Comparison of ENCODE assay signal across 1 cellular context in genomic region chr2:219229375-219230200, GRCh38.
TF ChIP-seq lines count a peak whose summit lies in the region.

A gene with protein sequence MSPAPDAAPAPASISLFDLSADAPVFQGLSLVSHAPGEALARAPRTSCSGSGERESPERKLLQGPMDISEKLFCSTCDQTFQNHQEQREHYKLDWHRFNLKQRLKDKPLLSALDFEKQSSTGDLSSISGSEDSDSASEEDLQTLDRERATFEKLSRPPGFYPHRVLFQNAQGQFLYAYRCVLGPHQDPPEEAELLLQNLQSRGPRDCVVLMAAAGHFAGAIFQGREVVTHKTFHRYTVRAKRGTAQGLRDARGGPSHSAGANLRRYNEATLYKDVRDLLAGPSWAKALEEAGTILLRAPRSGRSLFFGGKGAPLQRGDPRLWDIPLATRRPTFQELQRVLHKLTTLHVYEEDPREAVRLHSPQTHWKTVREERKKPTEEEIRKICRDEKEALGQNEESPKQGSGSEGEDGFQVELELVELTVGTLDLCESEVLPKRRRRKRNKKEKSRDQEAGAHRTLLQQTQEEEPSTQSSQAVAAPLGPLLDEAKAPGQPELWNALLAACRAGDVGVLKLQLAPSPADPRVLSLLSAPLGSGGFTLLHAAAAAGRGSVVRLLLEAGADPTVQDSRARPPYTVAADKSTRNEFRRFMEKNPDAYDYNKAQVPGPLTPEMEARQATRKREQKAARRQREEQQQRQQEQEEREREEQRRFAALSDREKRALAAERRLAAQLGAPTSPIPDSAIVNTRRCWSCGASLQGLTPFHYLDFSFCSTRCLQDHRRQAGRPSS (plus strand): TSS chr2:219229806. CDS start chr2:219230258, 452 bp downstream.
A gene with protein sequence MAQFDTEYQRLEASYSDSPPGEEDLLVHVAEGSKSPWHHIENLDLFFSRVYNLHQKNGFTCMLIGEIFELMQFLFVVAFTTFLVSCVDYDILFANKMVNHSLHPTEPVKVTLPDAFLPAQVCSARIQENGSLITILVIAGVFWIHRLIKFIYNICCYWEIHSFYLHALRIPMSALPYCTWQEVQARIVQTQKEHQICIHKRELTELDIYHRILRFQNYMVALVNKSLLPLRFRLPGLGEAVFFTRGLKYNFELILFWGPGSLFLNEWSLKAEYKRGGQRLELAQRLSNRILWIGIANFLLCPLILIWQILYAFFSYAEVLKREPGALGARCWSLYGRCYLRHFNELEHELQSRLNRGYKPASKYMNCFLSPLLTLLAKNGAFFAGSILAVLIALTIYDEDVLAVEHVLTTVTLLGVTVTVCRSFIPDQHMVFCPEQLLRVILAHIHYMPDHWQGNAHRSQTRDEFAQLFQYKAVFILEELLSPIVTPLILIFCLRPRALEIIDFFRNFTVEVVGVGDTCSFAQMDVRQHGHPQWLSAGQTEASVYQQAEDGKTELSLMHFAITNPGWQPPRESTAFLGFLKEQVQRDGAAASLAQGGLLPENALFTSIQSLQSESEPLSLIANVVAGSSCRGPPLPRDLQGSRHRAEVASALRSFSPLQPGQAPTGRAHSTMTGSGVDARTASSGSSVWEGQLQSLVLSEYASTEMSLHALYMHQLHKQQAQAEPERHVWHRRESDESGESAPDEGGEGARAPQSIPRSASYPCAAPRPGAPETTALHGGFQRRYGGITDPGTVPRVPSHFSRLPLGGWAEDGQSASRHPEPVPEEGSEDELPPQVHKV (minus strand): TSS chr2:219229636. CDS start chr2:219228024, 1,612 bp downstream.

TF ChIP-seq in K562, 482 proteins besides CTCF, POLR2A, EP300 and RAD21 (continued from another document and continues in another):
- TF ChIP-seq MLLT1 (IDR thresholded peaks at IDR 0.05): 0 out of 4 replicates have a peak, but pooled peaks of 1 of the 2 experiments have one; percentile 28
- TF ChIP-seq ERF (CRISPR knock-in tag; IDR thresholded peaks at IDR 0.05): no peak
- TF ChIP-seq FIP1L1 (IDR thresholded peaks at IDR 0.05; ENCODE audit: low read depth, low read length, poor library complexity, severe bottlenecking): peak; percentile 62
- TF ChIP-seq KAT2B (IDR thresholded peaks at IDR 0.05; ENCODE audit: low read depth, low read length): no peak
- TF ChIP-seq TAF1 (IDR thresholded peaks at IDR 0.05; ENCODE audit: control insufficient read depth, extremely low read depth, insufficient read depth, low read length, severe bottlenecking): peak; percentile 88
- peak; percentile 98 for TF ChIP-seq MTA3 (IDR thresholded peaks at IDR 0.05; ENCODE audit: borderline replicate concordance)
- peak; percentile 88; the same call in 1 of the 2 replicates for TF ChIP-seq CEBPZ (IDR thresholded peaks at IDR 0.05; ENCODE audit: borderline replicate concordance, low read depth, low read length)
- TF ChIP-seq ZNF143 (CRISPR knock-in tag; IDR thresholded peaks at IDR 0.05): no peak
- TF ChIP-seq SP2 (IDR thresholded peaks at IDR 0.05; ENCODE audit: extremely low read depth, low read depth, low read length, poor library complexity, severe bottlenecking): peak; percentile 80
- TF ChIP-seq, protein P1, sequence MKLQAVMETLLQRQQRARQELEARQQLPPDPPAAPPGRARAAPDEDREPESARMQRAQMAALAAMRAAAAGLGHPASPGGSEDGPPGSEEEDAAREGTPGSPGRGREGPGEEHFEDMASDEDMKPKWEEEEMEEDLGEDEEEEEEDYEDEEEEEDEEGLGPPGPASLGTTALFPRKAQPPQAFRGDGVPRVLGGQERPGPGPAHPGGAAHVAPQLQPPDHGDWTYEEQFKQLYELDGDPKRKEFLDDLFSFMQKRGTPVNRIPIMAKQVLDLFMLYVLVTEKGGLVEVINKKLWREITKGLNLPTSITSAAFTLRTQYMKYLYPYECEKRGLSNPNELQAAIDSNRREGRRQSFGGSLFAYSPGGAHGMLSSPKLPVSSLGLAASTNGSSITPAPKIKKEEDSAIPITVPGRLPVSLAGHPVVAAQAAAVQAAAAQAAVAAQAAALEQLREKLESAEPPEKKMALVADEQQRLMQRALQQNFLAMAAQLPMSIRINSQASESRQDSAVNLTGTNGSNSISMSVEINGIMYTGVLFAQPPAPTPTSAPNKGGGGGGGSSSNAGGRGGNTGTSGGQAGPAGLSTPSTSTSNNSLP (IDR thresholded peaks at IDR 0.05; ENCODE audit: borderline replicate concordance, low read depth, low read length): no peak
- peak; percentile 2; the same call in 1 of the 2 replicates for TF ChIP-seq ZNF589 (CRISPR knock-in tag; IDR thresholded peaks at IDR 0.05; ENCODE audit: low read depth)
- TF ChIP-seq RERE (CRISPR knock-in tag; IDR thresholded peaks at IDR 0.05; ENCODE audit: borderline replicate concordance): no peak
- TF ChIP-seq MEF2D (tag; conservative IDR thresholded peaks at IDR 0.05; ENCODE audit: low read depth): no peak
- TF ChIP-seq SMARCE1 (IDR thresholded peaks at IDR 0.05): no peak
- TF ChIP-seq STAG1 (CRISPR knock-in tag; IDR thresholded peaks at IDR 0.05; ENCODE audit: borderline replicate concordance): no peak
- TF ChIP-seq CTBP1 (IDR thresholded peaks at IDR 0.05; ENCODE audit: borderline replicate concordance): peak; percentile 53; the same call in 1 of the 2 replicates
- peak; percentile 90 for TF ChIP-seq ZNF197 (CRISPR knock-in tag; IDR thresholded peaks at IDR 0.05; ENCODE audit: low read depth)
- no peak for TF ChIP-seq POLR3A (IDR thresholded peaks at IDR 0.05; ENCODE audit: borderline replicate concordance, extremely low read depth, insufficient read depth, insufficient read length)
- TF ChIP-seq E2F3 (CRISPR knock-in tag; IDR thresholded peaks at IDR 0.05): 0 out of 2 replicates have a peak, but pooled peaks have one; percentile 53
- TF ChIP-seq MNT (conservative IDR thresholded peaks at IDR 0.05): peak; percentile 52 to 77
- TF ChIP-seq PML (IDR thresholded peaks at IDR 0.05; ENCODE audit: low read length): peak; percentile 61; the same call in 1 of the 2 replicates
- TF ChIP-seq HDAC1 (IDR thresholded peaks at IDR 0.05): peak in 1 of 2 experiments; percentile 66; a peak in 1 of 4 replicates
- TF ChIP-seq, protein P2, sequence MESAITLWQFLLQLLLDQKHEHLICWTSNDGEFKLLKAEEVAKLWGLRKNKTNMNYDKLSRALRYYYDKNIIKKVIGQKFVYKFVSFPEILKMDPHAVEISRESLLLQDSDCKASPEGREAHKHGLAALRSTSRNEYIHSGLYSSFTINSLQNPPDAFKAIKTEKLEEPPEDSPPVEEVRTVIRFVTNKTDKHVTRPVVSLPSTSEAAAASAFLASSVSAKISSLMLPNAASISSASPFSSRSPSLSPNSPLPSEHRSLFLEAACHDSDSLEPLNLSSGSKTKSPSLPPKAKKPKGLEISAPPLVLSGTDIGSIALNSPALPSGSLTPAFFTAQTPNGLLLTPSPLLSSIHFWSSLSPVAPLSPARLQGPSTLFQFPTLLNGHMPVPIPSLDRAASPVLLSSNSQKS (CRISPR knock-in tag; IDR thresholded peaks at IDR 0.05): no peak
- TF ChIP-seq ZNF124 (CRISPR knock-in tag; IDR thresholded peaks at IDR 0.05): no peak
- peak; percentile 68 for TF ChIP-seq MEIS2 (IDR thresholded peaks at IDR 0.05; ENCODE audit: partially characterized antibody)
- TF ChIP-seq SETDB1 (IDR thresholded peaks at IDR 0.05; ENCODE audit: low read length): no peak
- no peak for TF ChIP-seq CBFA2T2 (conservative IDR thresholded peaks at IDR 0.05)
- TF ChIP-seq POLR2AphosphoS2 (IDR thresholded peaks at IDR 0.05; ENCODE audit: low read length): no peak
- no peak for TF ChIP-seq DDX20 (tag; IDR thresholded peaks at IDR 0.05; ENCODE audit: low read depth)
- TF ChIP-seq, protein P3, sequence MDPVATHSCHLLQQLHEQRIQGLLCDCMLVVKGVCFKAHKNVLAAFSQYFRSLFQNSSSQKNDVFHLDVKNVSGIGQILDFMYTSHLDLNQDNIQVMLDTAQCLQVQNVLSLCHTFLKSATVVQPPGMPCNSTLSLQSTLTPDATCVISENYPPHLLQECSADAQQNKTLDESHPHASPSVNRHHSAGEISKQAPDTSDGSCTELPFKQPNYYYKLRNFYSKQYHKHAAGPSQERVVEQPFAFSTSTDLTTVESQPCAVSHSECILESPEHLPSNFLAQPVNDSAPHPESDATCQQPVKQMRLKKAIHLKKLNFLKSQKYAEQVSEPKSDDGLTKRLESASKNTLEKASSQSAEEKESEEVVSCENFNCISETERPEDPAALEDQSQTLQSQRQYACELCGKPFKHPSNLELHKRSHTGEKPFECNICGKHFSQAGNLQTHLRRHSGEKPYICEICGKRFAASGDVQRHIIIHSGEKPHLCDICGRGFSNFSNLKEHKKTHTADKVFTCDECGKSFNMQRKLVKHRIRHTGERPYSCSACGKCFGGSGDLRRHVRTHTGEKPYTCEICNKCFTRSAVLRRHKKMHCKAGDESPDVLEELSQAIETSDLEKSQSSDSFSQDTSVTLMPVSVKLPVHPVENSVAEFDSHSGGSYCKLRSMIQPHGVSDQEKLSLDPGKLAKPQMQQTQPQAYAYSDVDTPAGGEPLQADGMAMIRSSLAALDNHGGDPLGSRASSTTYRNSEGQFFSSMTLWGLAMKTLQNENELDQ (CRISPR knock-in tag; IDR thresholded peaks at IDR 0.05; ENCODE audit: borderline replicate concordance): no peak
- peak; percentile 14 for TF ChIP-seq CCNT2 (IDR thresholded peaks at IDR 0.05; ENCODE audit: borderline replicate concordance, extremely low read depth, insufficient read length, low read depth, low read length)
